12 cellular contexts compared by ENCODE assay signal in genomic region chr6:90177544-90178293, GRCh38.
DNase-seq lines count a peak whose midpoint lies in the region; ATAC-seq lines count a peak whose summit lies in the region.
"Had no signal": no experiment of that assay in that cellular context is flagged by ENCODE, and none has a peak within 500 bp of the region (broad histone marks: within the 10 kb centered on the region; RNA-seq: fewer than 3 reads in every experiment).

No MANE protein-coding gene starts in this region.

- peaks cover 53% of the 10 kb centered on the region for H3K4me1 Mint-ChIP-seq in T-helper 1 cell treated with Interleukin-12 subunit alpha and Interleukin-12 subunit beta and Interleukin-4 antibody, amounts not matched to agents 30 μg/mL and 1 μg/mL, for 36 hours (ENCODE audit: low read depth)
- peaks cover 78% of the 10 kb centered on the region for H3K4me1 Mint-ChIP-seq in activated CD8-positive, alpha-beta T cell treated with anti-CD3 and anti-CD28 coated beads, Interleukin-2, amount 10 ng/mL, durations not matched to agents 7 days and 5 days (ENCODE audit: low read depth)
- H3K4me1 Mint-ChIP-seq in stimulated activated memory B cell treated with anti-CD40 and anti-IgM and Interleukin-4, amounts not matched to agents 10 μg/mL and 1 μg/mL and 100 μg/mL, for 72 hours: peaks cover 64% of the 10 kb centered on the region
- peaks cover 4 to 20% of the 10 kb centered on the region in 2 donors for H3K4me1 Mint-ChIP-seq in effector memory CD8-positive, alpha-beta T cell (ENCODE audit: low read depth in 2 of 2)

- CTCF ChIA-PET in activated CD8-positive, alpha-beta T cell treated with anti-CD3 and anti-CD28 coated beads, Interleukin-2, amount 10 ng/mL, durations not matched to agents 7 days and 5 days (lab: Charles Lee): interaction anchor here (0.7 to 4.7 kb wide), 34 partner anchors 10 to 301 kb away, joined by 3 to 36 read pairs (median 5); no protein-coding TSS in a partner anchor

- peak; percentile 13 for ATAC-seq in activated CD8-positive, alpha-beta T cell treated with anti-CD3 and anti-CD28 coated beads, Interleukin-2, amount 10 ng/mL, durations not matched to agents 7 days and 5 days
- peak; percentile 40 for ATAC-seq in left colon
- peak; percentile 52 for ATAC-seq in stimulated activated memory B cell treated with anti-CD40 and anti-IgM and Interleukin-4, amounts not matched to agents 10 μg/mL and 1 μg/mL and 100 μg/mL, for 72 hours
- no peak for ATAC-seq in effector memory CD8-positive, alpha-beta T cell (replicated peaks)

- H3K27me3 Mint-ChIP-seq in T-helper 1 cell treated with Interleukin-12 subunit alpha and Interleukin-12 subunit beta and Interleukin-4 antibody, amounts not matched to agents 30 μg/mL and 1 μg/mL, for 36 hours (ENCODE audit: low read depth): no peaks in the 10 kb centered on the region
- H3K27me3 Mint-ChIP-seq in activated CD8-positive, alpha-beta T cell treated with anti-CD3 and anti-CD28 coated beads, Interleukin-2, amount 10 ng/mL, durations not matched to agents 7 days and 5 days (ENCODE audit: low read depth): no peaks in the 10 kb centered on the region
- no peaks in the 10 kb centered on the region for H3K27me3 Mint-ChIP-seq in stimulated activated memory B cell treated with anti-CD40 and anti-IgM and Interleukin-4, amounts not matched to agents 10 μg/mL and 1 μg/mL and 100 μg/mL, for 72 hours
- H3K27me3 Mint-ChIP-seq in effector memory CD8-positive, alpha-beta T cell: no peaks in the 10 kb centered on the region

- DNase-seq in T-helper 1 cell (no peak), left colon (no peak), NCI-H2081 treated with DMSO at 0.1 percent for 48 hours (lab: John Stamatoyannopoulos, UW) (no peak)
- DNase-seq in activated CD8-positive, alpha-beta T cell treated with anti-CD3 and anti-CD28 coated beads, Interleukin-2, amount 10 ng/mL, durations not matched to agents 7 days and 5 days: no peak
- DNase-seq in effector memory CD8-positive, alpha-beta T cell: no peak
- no peak for DNase-seq in stimulated activated CD4-positive, alpha-beta T cell treated with anti-CD3 and anti-CD28 coated beads, Interleukin-1b, Interleukin-23, amount 100 ng/mL, for 48 hours
- DNase-seq: islet precursor cell; NCI-H2171; Peyer's patch; stimulated activated CD4-positive, alpha-beta T cell treated with anti-CD3 and anti-CD28 coated beads, Interleukin-4, amount 100 ng/mL, for 24 hours had no signal

- H3K36me3 Mint-ChIP-seq in T-helper 1 cell treated with Interleukin-12 subunit alpha and Interleukin-12 subunit beta and Interleukin-4 antibody, amounts not matched to agents 30 μg/mL and 1 μg/mL, for 36 hours (ENCODE audit: low read depth): peaks cover 10% of the 10 kb centered on the region
- peaks cover 23% of the 10 kb centered on the region for H3K36me3 Mint-ChIP-seq in activated CD8-positive, alpha-beta T cell treated with anti-CD3 and anti-CD28 coated beads, Interleukin-2, amount 10 ng/mL, durations not matched to agents 7 days and 5 days (ENCODE audit: low read depth)
- peaks cover 6% of the 10 kb centered on the region for H3K36me3 Mint-ChIP-seq in stimulated activated memory B cell treated with anti-CD40 and anti-IgM and Interleukin-4, amounts not matched to agents 10 μg/mL and 1 μg/mL and 100 μg/mL, for 72 hours
- H3K36me3 Mint-ChIP-seq in effector memory CD8-positive, alpha-beta T cell (ENCODE audit: insufficient read depth): no peaks in the 10 kb centered on the region

- POLR2A ChIA-PET in activated CD8-positive, alpha-beta T cell treated with anti-CD3 and anti-CD28 coated beads, Interleukin-2, amount 10 ng/mL, durations not matched to agents 7 days and 5 days (lab: Charles Lee): interaction anchor here (0.7 to 1.6 kb wide), 7 partner anchors 10 to 108 kb away, joined by 3 to 5 read pairs (median 3); no protein-coding TSS in a partner anchor

- intact Hi-C loops in left colon (cut with DNase I, micrococcal nuclease): no loop called here

- peak overlapping the region; percentile 62 for H3K4me3 Mint-ChIP-seq in T-helper 1 cell treated with Interleukin-12 subunit alpha and Interleukin-12 subunit beta and Interleukin-4 antibody, amounts not matched to agents 30 μg/mL and 1 μg/mL, for 36 hours
- peak overlapping the region; percentile 69 for H3K4me3 Mint-ChIP-seq in activated CD8-positive, alpha-beta T cell treated with anti-CD3 and anti-CD28 coated beads, Interleukin-2, amount 10 ng/mL, durations not matched to agents 7 days and 5 days
- peak overlapping the region; percentile 68 for H3K4me3 Mint-ChIP-seq in stimulated activated memory B cell treated with anti-CD40 and anti-IgM and Interleukin-4, amounts not matched to agents 10 μg/mL and 1 μg/mL and 100 μg/mL, for 72 hours
- H3K4me3 Mint-ChIP-seq in effector memory CD8-positive, alpha-beta T cell: no peak overlapping the region

- H3K27ac Mint-ChIP-seq in T-helper 1 cell treated with Interleukin-12 subunit alpha and Interleukin-12 subunit beta and Interleukin-4 antibody, amounts not matched to agents 30 μg/mL and 1 μg/mL, for 36 hours: peak overlapping the region; percentile 68
- peak overlapping the region; percentile 92 for H3K27ac Mint-ChIP-seq in activated CD8-positive, alpha-beta T cell treated with anti-CD3 and anti-CD28 coated beads, Interleukin-2, amount 10 ng/mL, durations not matched to agents 7 days and 5 days
- H3K27ac Mint-ChIP-seq in stimulated activated memory B cell treated with anti-CD40 and anti-IgM and Interleukin-4, amounts not matched to agents 10 μg/mL and 1 μg/mL and 100 μg/mL, for 72 hours: peak overlapping the region; percentile 78
- H3K27ac Mint-ChIP-seq in effector memory CD8-positive, alpha-beta T cell: peak overlapping the region in 1 of 2 donors; percentile 33

- H3K9me3 Mint-ChIP-seq in T-helper 1 cell treated with Interleukin-12 subunit alpha and Interleukin-12 subunit beta and Interleukin-4 antibody, amounts not matched to agents 30 μg/mL and 1 μg/mL, for 36 hours: peaks cover 3% of the 10 kb centered on the region
- no peaks in the 10 kb centered on the region for H3K9me3 Mint-ChIP-seq in activated CD8-positive, alpha-beta T cell treated with anti-CD3 and anti-CD28 coated beads, Interleukin-2, amount 10 ng/mL, durations not matched to agents 7 days and 5 days (ENCODE audit: insufficient read depth)
- peaks cover 3% of the 10 kb centered on the region for H3K9me3 Mint-ChIP-seq in stimulated activated memory B cell treated with anti-CD40 and anti-IgM and Interleukin-4, amounts not matched to agents 10 μg/mL and 1 μg/mL and 100 μg/mL, for 72 hours
- H3K9me3 Mint-ChIP-seq in effector memory CD8-positive, alpha-beta T cell: no peaks in the 10 kb centered on the region

Comparison
In these comparisons a context has a peak if more than half of its experiments do, and no peak if none do; other contexts are left out.
1. H3K4me3 Mint-ChIP-seq: peak in T-helper 1 cell treated with Interleukin-12 subunit alpha and Interleukin-12 subunit beta and Interleukin-4 antibody, amounts not matched to agents 30 μg/mL and 1 μg/mL, for 36 hours (single experiment), activated CD8-positive, alpha-beta T cell treated with anti-CD3 and anti-CD28 coated beads, Interleukin-2, amount 10 ng/mL, durations not matched to agents 7 days and 5 days (single experiment) and stimulated activated memory B cell treated with anti-CD40 and anti-IgM and Interleukin-4, amounts not matched to agents 10 μg/mL and 1 μg/mL and 100 μg/mL, for 72 hours (single experiment); none in effector memory CD8-positive, alpha-beta T cell (0 of 2).